ENCODE assay signal across 1 cellular context in the genomic region with DNA sequence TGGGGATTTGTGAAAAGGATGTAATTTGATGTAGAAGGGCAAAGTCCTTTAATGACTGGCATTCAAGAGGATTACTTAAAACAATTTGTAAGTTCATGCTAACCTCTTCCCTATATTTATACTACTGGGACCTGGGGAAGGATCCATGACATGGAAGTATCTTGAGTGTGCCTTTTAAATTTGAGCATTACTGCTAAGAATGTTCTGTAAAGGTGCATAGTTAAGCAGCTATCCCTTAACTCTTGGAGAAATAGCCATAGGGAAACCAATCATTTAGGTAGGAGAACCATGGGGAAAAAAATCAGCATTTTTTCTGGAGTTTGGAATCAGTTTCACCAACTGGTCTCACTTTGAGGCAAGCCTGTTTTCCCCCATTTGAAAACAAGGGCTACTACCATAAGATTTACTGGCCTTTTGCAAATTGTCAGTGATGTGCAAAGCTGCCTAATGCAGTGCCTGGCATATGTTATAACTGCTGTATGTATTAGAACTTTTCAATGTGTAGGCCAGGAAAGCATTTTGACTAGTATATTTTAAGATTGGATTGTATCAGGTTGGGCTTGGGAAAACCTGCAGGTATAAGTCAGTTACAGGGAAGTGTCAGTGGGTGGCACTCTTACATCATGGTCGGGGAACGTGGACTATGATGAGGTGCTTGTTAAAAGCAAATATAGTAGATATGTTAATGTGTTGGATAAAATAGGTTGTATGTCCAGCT.
TF ChIP-seq lines count a peak whose summit lies in the region.

No MANE protein-coding gene starts in this region.

TF ChIP-seq in K562, 482 proteins besides CTCF, POLR2A, EP300 and RAD21 (continued from another document):
- no peak for TF ChIP-seq ZNF398 (CRISPR knock-in tag; IDR thresholded peaks at IDR 0.05)
- TF ChIP-seq RBFOX2 (IDR thresholded peaks at IDR 0.05; ENCODE audit: low read depth, low read length) = 0 out of 2 replicates have a peak, but pooled peaks have one; percentile 4
- no peak for TF ChIP-seq U2AF2 (optimal IDR thresholded peaks at IDR 0.05; ENCODE audit: low read depth, low read length)
- no peak for TF ChIP-seq ZNF589 (CRISPR knock-in tag; IDR thresholded peaks at IDR 0.05; ENCODE audit: low read depth)
- TF ChIP-seq, protein P1, sequence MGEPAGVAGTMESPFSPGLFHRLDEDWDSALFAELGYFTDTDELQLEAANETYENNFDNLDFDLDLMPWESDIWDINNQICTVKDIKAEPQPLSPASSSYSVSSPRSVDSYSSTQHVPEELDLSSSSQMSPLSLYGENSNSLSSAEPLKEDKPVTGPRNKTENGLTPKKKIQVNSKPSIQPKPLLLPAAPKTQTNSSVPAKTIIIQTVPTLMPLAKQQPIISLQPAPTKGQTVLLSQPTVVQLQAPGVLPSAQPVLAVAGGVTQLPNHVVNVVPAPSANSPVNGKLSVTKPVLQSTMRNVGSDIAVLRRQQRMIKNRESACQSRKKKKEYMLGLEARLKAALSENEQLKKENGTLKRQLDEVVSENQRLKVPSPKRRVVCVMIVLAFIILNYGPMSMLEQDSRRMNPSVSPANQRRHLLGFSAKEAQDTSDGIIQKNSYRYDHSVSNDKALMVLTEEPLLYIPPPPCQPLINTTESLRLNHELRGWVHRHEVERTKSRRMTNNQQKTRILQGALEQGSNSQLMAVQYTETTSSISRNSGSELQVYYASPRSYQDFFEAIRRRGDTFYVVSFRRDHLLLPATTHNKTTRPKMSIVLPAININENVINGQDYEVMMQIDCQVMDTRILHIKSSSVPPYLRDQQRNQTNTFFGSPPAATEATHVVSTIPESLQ (CRISPR knock-in tag; IDR thresholded peaks at IDR 0.05) = no peak
- no peak for TF ChIP-seq BMI1 (IDR thresholded peaks at IDR 0.05; ENCODE audit: low read length)
- no peak for TF ChIP-seq ZBED1 (IDR thresholded peaks at IDR 0.05)
- no peak for TF ChIP-seq POLR3A (IDR thresholded peaks at IDR 0.05; ENCODE audit: borderline replicate concordance, extremely low read depth, insufficient read depth, insufficient read length)
- TF ChIP-seq ZSCAN32 (CRISPR knock-in tag; IDR thresholded peaks at IDR 0.05) = no peak
- TF ChIP-seq, protein P2, sequence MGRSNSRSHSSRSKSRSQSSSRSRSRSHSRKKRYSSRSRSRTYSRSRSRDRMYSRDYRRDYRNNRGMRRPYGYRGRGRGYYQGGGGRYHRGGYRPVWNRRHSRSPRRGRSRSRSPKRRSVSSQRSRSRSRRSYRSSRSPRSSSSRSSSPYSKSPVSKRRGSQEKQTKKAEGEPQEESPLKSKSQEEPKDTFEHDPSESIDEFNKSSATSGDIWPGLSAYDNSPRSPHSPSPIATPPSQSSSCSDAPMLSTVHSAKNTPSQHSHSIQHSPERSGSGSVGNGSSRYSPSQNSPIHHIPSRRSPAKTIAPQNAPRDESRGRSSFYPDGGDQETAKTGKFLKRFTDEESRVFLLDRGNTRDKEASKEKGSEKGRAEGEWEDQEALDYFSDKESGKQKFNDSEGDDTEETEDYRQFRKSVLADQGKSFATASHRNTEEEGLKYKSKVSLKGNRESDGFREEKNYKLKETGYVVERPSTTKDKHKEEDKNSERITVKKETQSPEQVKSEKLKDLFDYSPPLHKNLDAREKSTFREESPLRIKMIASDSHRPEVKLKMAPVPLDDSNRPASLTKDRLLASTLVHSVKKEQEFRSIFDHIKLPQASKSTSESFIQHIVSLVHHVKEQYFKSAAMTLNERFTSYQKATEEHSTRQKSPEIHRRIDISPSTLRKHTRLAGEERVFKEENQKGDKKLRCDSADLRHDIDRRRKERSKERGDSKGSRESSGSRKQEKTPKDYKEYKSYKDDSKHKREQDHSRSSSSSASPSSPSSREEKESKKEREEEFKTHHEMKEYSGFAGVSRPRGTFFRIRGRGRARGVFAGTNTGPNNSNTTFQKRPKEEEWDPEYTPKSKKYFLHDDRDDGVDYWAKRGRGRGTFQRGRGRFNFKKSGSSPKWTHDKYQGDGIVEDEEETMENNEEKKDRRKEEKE (IDR thresholded peaks at IDR 0.05; ENCODE audit: borderline replicate concordance in 1 of 2, control insufficient read depth in 1 of 2, low read depth in 2 of 2, low read length in 1 of 2) = peak in 1 of 2 experiments; percentile 9; a peak in 1 of 4 replicates
- TF ChIP-seq ZBTB26 (CRISPR knock-in tag; IDR thresholded peaks at IDR 0.05) = 0 out of 2 replicates have a peak, but pooled peaks have one; percentile 8
- no peak for TF ChIP-seq ZNF518B (CRISPR knock-in tag; IDR thresholded peaks at IDR 0.05)
- 0 out of 2 replicates have a peak, but pooled peaks have one; percentile 6 for TF ChIP-seq TEAD4 (IDR thresholded peaks at IDR 0.05; ENCODE audit: low read length)
- TF ChIP-seq TEAD4 (CRISPR knock-in tag; IDR thresholded peaks at IDR 0.05; ENCODE audit: borderline replicate concordance) = no peak
- peak; percentile 30; the same call in 1 of the 2 replicates for TF ChIP-seq MYC (IDR thresholded peaks at IDR 0.05; ENCODE audit: low read depth, low read length)
- TF ChIP-seq MYC (CRISPR knock-in tag; IDR thresholded peaks at IDR 0.05; ENCODE audit: borderline replicate concordance, low read depth) = no peak
- no peak; the same call in 1 of the 2 replicates for TF ChIP-seq KAT7 (CRISPR knock-in tag; IDR thresholded peaks at IDR 0.05; ENCODE audit: borderline replicate concordance)
- no peak for TF ChIP-seq FOXA3 (CRISPR knock-in tag; conservative IDR thresholded peaks at IDR 0.05 in 1 of 2, IDR thresholded peaks at IDR 0.05 in 1 of 2)
- TF ChIP-seq ARID4B (CRISPR knock-in tag; IDR thresholded peaks at IDR 0.05) = no peak
